ENCODE assay signal across 18 cellular contexts in genomic region chr1:178168535-178168934, GRCh38.
DNase-seq lines count a peak whose midpoint lies in the region; ATAC-seq and TF ChIP-seq lines count a peak whose summit lies in the region.
"Had no signal": no experiment of that assay in that cellular context is flagged by ENCODE, and none has a peak within 500 bp of the region (broad histone marks: within the 10 kb centered on the region; RNA-seq: fewer than 3 reads in every experiment).

No MANE protein-coding gene starts in this region.

- H3K27me3 ChIP-seq in IMR-90 (ENCODE audit: control insufficient read depth, insufficient read depth, low read length) (no peaks in the 10 kb centered on the region), mammary epithelial cell (ENCODE audit: insufficient read depth, low read length) (no peaks in the 10 kb centered on the region)

- DNase-seq in AG20443 (ENCODE audit: low spot score) (peak; percentile 20), IMR-90 (peak; percentile 77), mammary epithelial cell (peak; percentile 52), kidney tubule cell (ENCODE audit: low spot score) (peak; percentile 57), globus pallidus (ENCODE audit: low spot score) (no peak), erythroblast (lab: John Stamatoyannopoulos, UW) (no peak), NCI-H1048 (lab: John Stamatoyannopoulos, UW) (no peak)
- DNase-seq in effector memory CD8-positive, alpha-beta T cell: no peak
- DNase-seq: activated CD4-positive, alpha-beta T cell treated with anti-CD3 and anti-CD28 coated beads, Interleukin-2, amount 50 U/mL, for 4 hours; GDM1; NCI-H1417 treated with DMSO at 0.1 percent for 48 hours; OCI-M1; stimulated activated CD4-positive, alpha-beta T cell treated with anti-CD3 and anti-CD28 coated beads, Interleukin-4, amount 100 ng/mL, for 1 hour; stimulated activated naive B cell treated with anti-CD40 and anti-IgM and Interleukin-4, amounts not matched to agents 10 μg/mL and 1 μg/mL and 100 μg/mL, for 72 hours; T-helper 2 cell had no signal

- BruUV-seq in IMR-90 (replicated peaks; lab: Mats Ljungman, UMichigan) (no TSS peak), mammary epithelial cell (replicated peaks; lab: Mats Ljungman, UMichigan) (no TSS peak)

- CTCF ChIA-PET in IMR-90 (lab: Yijun Ruan, JAX) (interaction anchor here (0.6 to 1.0 kb wide), 2 partner anchors 11 to 112 kb away, joined by 6 read pairs; no protein-coding TSS in a partner anchor), mammary epithelial cell (lab: Charles Lee; ENCODE audit: low non-redundant PET) (no interaction called here)

- H2AFZ ChIP-seq in IMR-90 (replicated peaks; ENCODE audit: low read length, poor library complexity): peak overlapping the region; percentile 24
- H2AFZ ChIP-seq in mammary epithelial cell (ENCODE audit: low read depth, low read length): no peak overlapping the region

- peaks cover 8% of the 10 kb centered on the region; the same call in 1 of the 2 replicates for H4K20me1 ChIP-seq in IMR-90 (ENCODE audit: insufficient read depth, low read length)
- no peaks in the 10 kb centered on the region for H4K20me1 ChIP-seq in mammary epithelial cell (ENCODE audit: insufficient read depth, low read length)

- H3K9ac ChIP-seq in IMR-90 (ENCODE audit: low read depth, low read length) (no peak overlapping the region), mammary epithelial cell (ENCODE audit: insufficient read depth, low read length) (peak overlapping the region; percentile 5)

- H3K4me1 ChIP-seq in IMR-90 (ENCODE audit: control insufficient read depth, insufficient read depth, low read length): no peaks in the 10 kb centered on the region; the same call in 1 of the 2 replicates
- H3K4me1 ChIP-seq in mammary epithelial cell (ENCODE audit: insufficient read depth, low read length): peaks cover 27% of the 10 kb centered on the region

- H3K4me1 Mint-ChIP-seq in effector memory CD8-positive, alpha-beta T cell (ENCODE audit: low read depth in 2 of 2): no peaks in the 10 kb centered on the region
- H3K4me1 Mint-ChIP-seq: CD14-positive monocyte; stimulated activated naive B cell treated with anti-CD40 and anti-IgM and Interleukin-4, amounts not matched to agents 10 μg/mL and 1 μg/mL and 100 μg/mL, for 72 hours had no signal

- H3K36me3 ChIP-seq in IMR-90 (ENCODE audit: control insufficient read depth, insufficient read depth, low read length): no peaks in the 10 kb centered on the region
- no peaks in the 10 kb centered on the region for H3K36me3 ChIP-seq in mammary epithelial cell (ENCODE audit: insufficient read depth, low read length)

- no peak overlapping the region for H2BK15ac ChIP-seq in IMR-90 (ENCODE audit: low read depth, low read length)

- intact Hi-C loops in IMR-90 (cut with micrococcal nuclease) (loop anchor here (2.0 kb wide), 1 partner anchor 72 kb away; no protein-coding TSS in a partner anchor), mammary epithelial cell (cut with micrococcal nuclease) (no loop called here)

- TF ChIP-seq CTCF in IMR-90 (conservative IDR thresholded peaks at IDR 0.05; ENCODE audit: low read depth, low read length) (no peak), mammary epithelial cell (conservative IDR thresholded peaks at IDR 0.05 in 1 of 2, IDR thresholded peaks at IDR 0.05 in 1 of 2; ENCODE audit: extremely low read depth in 1 of 2, insufficient read depth in 1 of 2, low read depth in 1 of 2, low read length in 2 of 2) (no peak)

- H3K18ac ChIP-seq in IMR-90 (ENCODE audit: low read depth, low read length): no peak overlapping the region

- no peak overlapping the region for H3K56ac ChIP-seq in IMR-90 (ENCODE audit: extremely low read depth, insufficient read depth, low read length)

- no peaks in the 10 kb centered on the region for H3K9me3 ChIP-seq in IMR-90 (ENCODE audit: control insufficient read depth, insufficient read depth, low read length)
- H3K9me3 ChIP-seq in mammary epithelial cell (replicated peaks; ENCODE audit: insufficient read depth, low read length): no peaks in the 10 kb centered on the region

- H4K5ac ChIP-seq in IMR-90 (ENCODE audit: low read depth, low read length): no peak overlapping the region

- H3K79me2 ChIP-seq in mammary epithelial cell (ENCODE audit: insufficient read depth, low read length): peaks cover 87% of the 10 kb centered on the region

- H3K4me3 Mint-ChIP-seq in effector memory CD8-positive, alpha-beta T cell: no peak overlapping the region
- H3K4me3 Mint-ChIP-seq: CD14-positive monocyte; stimulated activated naive B cell treated with anti-CD40 and anti-IgM and Interleukin-4, amounts not matched to agents 10 μg/mL and 1 μg/mL and 100 μg/mL, for 72 hours had no signal

- H2BK5ac ChIP-seq in IMR-90 (ENCODE audit: low read depth, low read length, poor library complexity, severe bottlenecking): no peak overlapping the region

- no peaks in the 10 kb centered on the region for H3K27me3 Mint-ChIP-seq in effector memory CD8-positive, alpha-beta T cell
- H3K27me3 Mint-ChIP-seq: progenitor cell of endocrine pancreas had no signal

- 0 out of 2 replicates have a peak overlapping the region, but pooled peaks have one; percentile 57 for H3K23ac ChIP-seq in IMR-90 (ENCODE audit: low read depth, low read length)

- dilution Hi-C loops in IMR-90 (cut with HindIII; ENCODE audit: low sequenced_read_pairs, unreplicated experiment): no loop called here
- dilution Hi-C loops in mammary epithelial cell (cut with HindIII; ENCODE audit: low sequenced_read_pairs): no loop called here

- H4K8ac ChIP-seq in IMR-90 (ENCODE audit: low read depth in 2 of 2, low read length in 2 of 2): no peak overlapping the region

- H3K27ac ChIP-seq in IMR-90 (ENCODE audit: insufficient read depth, low read length) (no peak overlapping the region), mammary epithelial cell (ENCODE audit: insufficient read depth, low read depth, low read length) (peak overlapping the region; percentile 46)

- TF ChIP-seq POLR2A in IMR-90 (IDR thresholded peaks at IDR 0.05; ENCODE audit: low read depth, low read length) (no peak), erythroblast (IDR thresholded peaks at IDR 0.05; ENCODE audit: low read length) (no peak)

- WGBS in IMR-90 (ENCODE audit: extremely low coverage in 2 of 2, insufficient read length in 1 of 2), 2 experiments: no CpG with 5 or more reads among the region's 2 CpGs
- WGBS in mammary epithelial cell (ENCODE audit: low coverage, missing lambda C conversion rate): 94% methylated on average over 2 of the region's 2 CpGs

- POLR2A ChIA-PET in IMR-90 (lab: Charles Lee; ENCODE audit: unreplicated experiment): no interaction called here

- peaks cover 3% of the 10 kb centered on the region for H3K9me1 ChIP-seq in IMR-90 (ENCODE audit: insufficient read depth, low read length)

- H3K9me3 Mint-ChIP-seq in effector memory CD8-positive, alpha-beta T cell: no peaks in the 10 kb centered on the region
- H3K9me3 Mint-ChIP-seq: activated T-helper 2 cell treated with anti-CD3 and anti-CD28 coated beads, Interferon-gamma antibody, Interleukin-2, Interleukin-4, amounts not matched to agents 10 μg/mL and 5 μg/mL and 100 μg/mL, durations not matched to agents 14 hours and 24 hours and 36 hours; CD14-positive monocyte; stimulated activated naive B cell treated with anti-CD40 and anti-IgM and Interleukin-4, amounts not matched to agents 10 μg/mL and 1 μg/mL and 100 μg/mL, for 72 hours had no signal

- H3K4me2 ChIP-seq in IMR-90 (ENCODE audit: low read depth, low read length) (no peak overlapping the region), mammary epithelial cell (ENCODE audit: insufficient read depth, low read depth, low read length) (no peak overlapping the region)

- H2BK20ac ChIP-seq in IMR-90 (ENCODE audit: low read depth, low read length): no peak overlapping the region

- no peak overlapping the region for H3K4me3 ChIP-seq in IMR-90 (ENCODE audit: insufficient read depth, low read depth, low read length)
- H3K4me3 ChIP-seq in mammary epithelial cell (replicated peaks in 1 of 3; ENCODE audit: insufficient read depth in 1 of 3, low read depth in 2 of 3, low read length in 3 of 3): no peak overlapping the region

- no peaks in the 10 kb centered on the region for H3K36me3 Mint-ChIP-seq in effector memory CD8-positive, alpha-beta T cell (ENCODE audit: insufficient read depth)
- H3K36me3 Mint-ChIP-seq: CD14-positive monocyte; stimulated activated naive B cell treated with anti-CD40 and anti-IgM and Interleukin-4, amounts not matched to agents 10 μg/mL and 1 μg/mL and 100 μg/mL, for 72 hours had no signal

- no peak overlapping the region for H2AK9ac ChIP-seq in IMR-90 (replicated peaks; ENCODE audit: low read depth, low read length, poor library complexity)

- peak; percentile 90 for ATAC-seq in IMR-90 (ENCODE audit: low read depth)
- no peak for ATAC-seq in effector memory CD8-positive, alpha-beta T cell (replicated peaks)
- ATAC-seq: stimulated activated naive B cell treated with anti-CD40 and anti-IgM and Interleukin-4, amounts not matched to agents 10 μg/mL and 1 μg/mL and 100 μg/mL, for 72 hours had no signal

- in situ Hi-C loops in IMR-90 (cut with MboI; ENCODE audit: low sequenced_read_pairs): no loop called here
- in situ Hi-C loops in mammary epithelial cell (cut with MboI; ENCODE audit: low sequenced_read_pairs in 2 of 2): no loop called here

- H4K91ac ChIP-seq in IMR-90 (ENCODE audit: insufficient read depth, low read depth, low read length): no peak overlapping the region

- H3K4ac ChIP-seq in IMR-90 (ENCODE audit: low read depth, low read length): no peak overlapping the region

- peak overlapping the region; percentile 38; the same call in 1 of the 2 replicates for H3K14ac ChIP-seq in IMR-90 (replicated peaks; ENCODE audit: low read depth, low read length)

- H3K79me1 ChIP-seq in IMR-90 (ENCODE audit: low read depth in 1 of 2, low read length in 2 of 2): peaks cover 15 to 34% of the 10 kb centered on the region in 2 experiments

- no peak overlapping the region for H2AK5ac ChIP-seq in IMR-90 (ENCODE audit: low read depth, low read length)

- H2BK120ac ChIP-seq in IMR-90 (ENCODE audit: low read depth, low read length): no peak overlapping the region

- TF ChIP-seq RAD21 in IMR-90 (IDR thresholded peaks at IDR 0.05; ENCODE audit: low read length): no peak

- H3K27ac Mint-ChIP-seq in effector memory CD8-positive, alpha-beta T cell: no peak overlapping the region
- H3K27ac Mint-ChIP-seq: activated T-helper 2 cell treated with anti-CD3 and anti-CD28 coated beads, Interferon-gamma antibody, Interleukin-2, Interleukin-4, amounts not matched to agents 10 μg/mL and 5 μg/mL and 100 μg/mL, durations not matched to agents 14 hours and 24 hours and 36 hours; CD14-positive monocyte; progenitor cell of endocrine pancreas; stimulated activated naive B cell treated with anti-CD40 and anti-IgM and Interleukin-4, amounts not matched to agents 10 μg/mL and 1 μg/mL and 100 μg/mL, for 72 hours had no signal

TF ChIP-seq in IMR-90, 13 proteins besides CTCF, POLR2A, EP300 and RAD21 (continues in another document):
- TF ChIP-seq BHLHE40 (IDR thresholded peaks at IDR 0.05; ENCODE audit: low read depth, low read length): no peak
- no peak for TF ChIP-seq FOS (IDR thresholded peaks at IDR 0.05; ENCODE audit: low read depth, low read length)
- no peak for TF ChIP-seq MAZ (IDR thresholded peaks at IDR 0.05; ENCODE audit: borderline replicate concordance, low read depth, low read length)

Comparison
In these comparisons a context has a peak if more than half of its experiments do, and no peak if none do; other contexts are left out.
1. DNase-seq: peak in AG20443 (single experiment), IMR-90 (single experiment), mammary epithelial cell (single experiment) and kidney tubule cell (single experiment); none in globus pallidus (single experiment), erythroblast (0 of 2), NCI-H1048 (single experiment) and effector memory CD8-positive, alpha-beta T cell (0 of 3).